ENCODE assay signal across 1 cellular context in genomic region chr5:154940772-154941620, GRCh38.
TF ChIP-seq lines count a peak whose summit lies in the region.

MRPL22 (plus strand) TSS chr5:154941073; CDS start chr5:154941111, 38 bp downstream.

TF ChIP-seq in H1, 55 proteins besides CTCF, POLR2A, EP300 and RAD21 (continued from another document):
- peak; percentile 93 for TF ChIP-seq TAF1 (IDR thresholded peaks at IDR 0.05; ENCODE audit: low read depth, low read length)
- peak; percentile 92 for TF ChIP-seq SAP30 (IDR thresholded peaks at IDR 0.05; ENCODE audit: insufficient read depth, insufficient replicate concordance, low read length)
- peak; percentile 53 for TF ChIP-seq TAF7 (optimal IDR thresholded peaks at IDR 0.05; ENCODE audit: borderline replicate concordance, low read depth, low read length)
- peak; percentile 88 for TF ChIP-seq KDM5A (IDR thresholded peaks at IDR 0.05; ENCODE audit: low read length)
- TF ChIP-seq SIX5 (IDR thresholded peaks at IDR 0.05; ENCODE audit: low read depth, low read length), result no peak
TF ChIP-seq in H1: peak in this region for 19.
